Comparison of ENCODE assay signal across 27 cellular contexts in genomic region chr2:217513256-217513655, GRCh38.
"Had no signal": no experiment of that assay in that cellular context is flagged by ENCODE, and none has a peak within 500 bp of the region (broad histone marks: within the 10 kb centered on the region; RNA-seq: fewer than 3 reads in every experiment).

No MANE protein-coding gene starts in this region.

- H3K4me2 ChIP-seq: neural progenitor cell had no signal

- H3K27me3 Mint-ChIP-seq: activated CD4-positive, alpha-beta memory T cell treated with anti-CD3 and anti-CD28 coated beads for 36 hours had no signal

- H3K36me3 ChIP-seq: breast epithelium, gastrocnemius medialis, neural progenitor cell, ovary, stomach, suprapubic skin, tibial nerve, uterus had no signal

- H3K36me3 Mint-ChIP-seq: activated CD4-positive, alpha-beta memory T cell treated with anti-CD3 and anti-CD28 coated beads for 36 hours; activated naive CD4-positive, alpha-beta T cell treated with anti-CD3 and anti-CD28 coated beads, Interleukin-2, amount 10 ng/mL, durations not matched to agents 7 days and 5 days; neural progenitor cell; stimulated activated effector memory CD8-positive, alpha-beta T cell treated with anti-CD3 and anti-CD28 coated beads, Interleukin-12 subunit alpha, Interleukin-12 subunit beta, amount 100 ng/mL, for 72 hours had no signal

- H3K9ac ChIP-seq: neural progenitor cell had no signal

- H3K4me1 Mint-ChIP-seq: activated naive CD4-positive, alpha-beta T cell treated with anti-CD3 and anti-CD28 coated beads, Interleukin-2, amount 10 ng/mL, durations not matched to agents 7 days and 5 days; central memory CD8-positive, alpha-beta T cell; stimulated activated effector memory CD8-positive, alpha-beta T cell treated with anti-CD3 and anti-CD28 coated beads, Interleukin-12 subunit alpha, Interleukin-12 subunit beta, amount 100 ng/mL, for 72 hours had no signal

- H3K4me1 ChIP-seq: breast epithelium, uterus had no signal

- H3K4me3 ChIP-seq: breast epithelium, gastrocnemius medialis, mucosa of descending colon, neural progenitor cell, ovary, stomach, suprapubic skin, tibial nerve, uterus had no signal

- H3K4me3 Mint-ChIP-seq: activated CD4-positive, alpha-beta memory T cell treated with anti-CD3 and anti-CD28 coated beads for 36 hours; activated naive CD4-positive, alpha-beta T cell treated with anti-CD3 and anti-CD28 coated beads, Interleukin-2, amount 10 ng/mL, durations not matched to agents 7 days and 5 days; activated T-cell treated with anti-CD3 and anti-CD28 coated beads, Interleukin-2, amount 50 U/mL, for 72 hours; central memory CD8-positive, alpha-beta T cell; effector memory CD8-positive, alpha-beta T cell; neural progenitor cell; stimulated activated effector memory CD8-positive, alpha-beta T cell treated with anti-CD3 and anti-CD28 coated beads, Interleukin-12 subunit alpha, Interleukin-12 subunit beta, amount 100 ng/mL, for 72 hours had no signal

- H3K9me3 Mint-ChIP-seq: activated CD4-positive, alpha-beta memory T cell treated with anti-CD3 and anti-CD28 coated beads for 36 hours; activated naive CD4-positive, alpha-beta T cell treated with anti-CD3 and anti-CD28 coated beads, Interleukin-2, amount 10 ng/mL, durations not matched to agents 7 days and 5 days; activated T-cell treated with anti-CD3 and anti-CD28 coated beads, Interleukin-2, amount 50 U/mL, for 72 hours; central memory CD8-positive, alpha-beta T cell; effector memory CD8-positive, alpha-beta T cell; naive B cell; neural progenitor cell; stimulated activated effector memory CD8-positive, alpha-beta T cell treated with anti-CD3 and anti-CD28 coated beads, Interleukin-12 subunit alpha, Interleukin-12 subunit beta, amount 100 ng/mL, for 72 hours had no signal

- FAIRE-seq: colon, endothelial cell of umbilical vein, islet of Langerhans had no signal

- H3K27me3 ChIP-seq: breast epithelium, gastrocnemius medialis, neural progenitor cell, ovary, stomach, suprapubic skin, tibial nerve, uterus had no signal

- H3K27ac ChIP-seq: breast epithelium, gastrocnemius medialis, neural progenitor cell, ovary, stomach, suprapubic skin, tibial nerve had no signal

- H2AFZ ChIP-seq: neural progenitor cell had no signal

- H3K9me3 ChIP-seq: breast epithelium, gastrocnemius medialis, mucosa of descending colon, ovary, stomach, suprapubic skin, tibial nerve, uterus had no signal

- ATAC-seq: activated T-cell treated with anti-CD3 and anti-CD28 coated beads, Interleukin-2, amount 50 U/mL, for 72 hours; effector memory CD8-positive, alpha-beta T cell; esophagus mucosa; gastrocnemius medialis; left ventricle myocardium superior; mucosa of descending colon; right cardiac atrium; stimulated activated effector memory CD8-positive, alpha-beta T cell treated with anti-CD3 and anti-CD28 coated beads, Interleukin-12 subunit alpha, Interleukin-12 subunit beta, amount 100 ng/mL, for 72 hours had no signal

- DNase-seq: activated CD4-positive, alpha-beta memory T cell treated with anti-CD3 and anti-CD28 coated beads for 36 hours; activated CD4-positive, alpha-beta T cell treated with anti-CD3 and anti-CD28 coated beads for 48 hours; activated effector memory CD4-positive, alpha-beta T cell treated with Interleukin-2 at 50 U/mL for 16 hours; activated naive CD4-positive, alpha-beta T cell treated with anti-CD3 and anti-CD28 coated beads, Interleukin-2, amount 10 ng/mL, durations not matched to agents 7 days and 5 days; activated T-cell treated with anti-CD3 and anti-CD28 coated beads, Interleukin-2, amount 50 U/mL, for 72 hours; anterior cingulate cortex; effector memory CD8-positive, alpha-beta T cell; gastrocnemius medialis; left ventricle myocardium superior; mucosa of descending colon; naive B cell; ovary; right cardiac atrium; stimulated activated CD4-positive, alpha-beta T cell treated with anti-CD3 and anti-CD28 coated beads, Interleukin-1b, Interleukin-23, amount 100 ng/mL, for 48 hours; stomach; T-helper 9 cell; uterus had no signal

- H3K27ac Mint-ChIP-seq: activated CD4-positive, alpha-beta memory T cell treated with anti-CD3 and anti-CD28 coated beads for 36 hours; activated naive CD4-positive, alpha-beta T cell treated with anti-CD3 and anti-CD28 coated beads, Interleukin-2, amount 10 ng/mL, durations not matched to agents 7 days and 5 days; activated T-cell treated with anti-CD3 and anti-CD28 coated beads, Interleukin-2, amount 50 U/mL, for 72 hours; effector memory CD8-positive, alpha-beta T cell; naive B cell; neural progenitor cell; stimulated activated effector memory CD8-positive, alpha-beta T cell treated with anti-CD3 and anti-CD28 coated beads, Interleukin-12 subunit alpha, Interleukin-12 subunit beta, amount 100 ng/mL, for 72 hours had no signal
